1 cellular context compared by ENCODE assay signal in the genomic region with DNA sequence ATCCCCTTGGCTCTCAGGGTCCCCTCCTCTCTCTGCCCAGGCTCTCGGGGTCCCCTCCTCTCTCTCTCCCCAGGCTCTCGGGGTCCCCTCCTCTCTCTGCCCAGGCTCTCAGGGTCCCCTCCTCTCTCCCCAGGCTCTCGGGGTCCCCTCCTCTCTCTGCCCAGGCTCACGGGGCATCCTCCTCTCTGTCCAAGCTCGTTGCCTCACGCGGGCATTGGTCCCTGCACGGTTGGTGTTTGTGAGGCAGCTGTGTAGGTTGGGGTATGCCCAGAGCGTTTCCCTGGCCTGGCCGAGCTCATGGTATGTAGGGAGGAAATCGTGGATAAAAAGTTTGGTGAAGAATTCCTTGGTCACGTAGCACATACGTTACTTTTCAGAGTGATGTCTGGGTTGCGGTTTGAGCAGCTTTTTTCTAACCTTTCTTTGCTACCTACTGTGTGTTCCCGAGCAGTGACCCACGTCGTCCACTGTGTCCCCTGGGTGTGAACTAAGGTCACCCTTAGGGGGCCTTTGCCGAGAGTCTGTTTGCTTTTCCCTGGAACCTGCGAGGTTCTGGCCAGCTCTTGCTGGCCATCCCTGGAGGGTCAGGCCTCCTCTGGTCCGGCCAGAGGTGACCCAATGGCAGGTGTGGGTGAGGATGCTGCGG.
TF ChIP-seq lines count a peak whose summit lies in the region.

No MANE protein-coding gene starts in this region.

TF ChIP-seq in IMR-90, 13 proteins besides CTCF, POLR2A, EP300 and RAD21:
- no peak for TF ChIP-seq SMC3 (IDR thresholded peaks at IDR 0.05; ENCODE audit: low read depth, low read length)
- TF ChIP-seq CEBPB (IDR thresholded peaks at IDR 0.05; ENCODE audit: low read depth, low read length) = no peak
- TF ChIP-seq MAZ (IDR thresholded peaks at IDR 0.05; ENCODE audit: borderline replicate concordance, low read depth, low read length) = no peak
